In the genomic region with DNA sequence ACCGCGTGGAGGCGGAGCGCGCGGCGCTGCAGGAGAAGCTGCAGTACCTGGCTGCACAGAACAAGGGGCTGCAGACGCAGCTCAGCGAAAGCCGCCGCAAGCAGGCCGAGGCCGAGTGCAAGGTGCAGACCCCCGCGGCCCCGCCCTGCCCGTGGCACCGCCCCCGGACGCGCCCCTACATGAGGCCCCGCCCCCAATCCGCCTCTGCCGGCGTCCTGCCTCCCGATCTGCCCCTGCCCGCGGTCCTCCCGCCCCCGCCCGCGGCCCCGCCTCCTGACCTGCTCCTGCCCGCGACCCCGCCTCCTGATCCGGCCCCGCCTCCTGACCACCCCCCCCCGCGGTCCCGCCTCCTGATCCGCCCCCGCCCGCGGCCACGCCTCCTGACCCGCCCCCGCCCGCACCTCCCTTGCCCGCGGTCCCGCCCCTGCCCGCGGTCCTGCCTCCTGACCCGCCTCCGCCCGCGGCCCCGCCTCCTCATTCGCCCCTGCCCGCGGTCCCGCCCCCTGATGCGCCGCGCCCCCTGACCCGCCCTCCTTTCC, we compare ENCODE assay signal across 9 cellular contexts. TPM values are rescaled to one million over a fixed set of nuclear protein-coding genes. Genes with fewer than 3 reads are reported as not detected.
DNase-seq lines count a peak whose midpoint lies in the region; ATAC-seq, FAIRE-seq and TF ChIP-seq lines count a peak whose summit lies in the region.
"Had no signal": no experiment of that assay in that cellular context is flagged by ENCODE, and none has a peak within 500 bp of the region (broad histone marks: within the 10 kb centered on the region; RNA-seq: fewer than 3 reads in every experiment).

No MANE protein-coding gene starts in this region.

- intact Hi-C loops in activated B cell treated with CpG ODN at 0.5 μM for 24 hours (cut with micrococcal nuclease): no loop called here
- intact Hi-C loops in mammary epithelial cell (cut with micrococcal nuclease): no loop called here

- peak overlapping the region; percentile 64 for H3K4me3 Mint-ChIP-seq in activated B cell treated with CpG ODN at 0.5 μM for 24 hours

- H3K4me1 ChIP-seq in mammary epithelial cell (ENCODE audit: insufficient read depth, low read length): peaks cover 10% of the 10 kb centered on the region

- no peak overlapping the region for H3K27ac Mint-ChIP-seq in activated B cell treated with CpG ODN at 0.5 μM for 24 hours

- H3K9me3 ChIP-seq in mammary epithelial cell (replicated peaks; ENCODE audit: insufficient read depth, low read length): no peaks in the 10 kb centered on the region
- H3K9me3 ChIP-seq: neutrophil had no signal

- no peak for TF ChIP-seq POLR2A in GM12892 (IDR thresholded peaks at IDR 0.05; ENCODE audit: low read depth, low read length)

- DNase-seq in GM12892 (ENCODE audit: insufficient read length) (peak; percentile 82), activated B cell treated with CpG ODN at 0.5 μM for 24 hours (no peak), mammary epithelial cell (no peak), left lobe of liver (ENCODE audit: low spot score) (peak; percentile 48), HCEC 1CT (no peak), NCI-H2171 (lab: John Stamatoyannopoulos, UW) (no peak)
- peak; percentile 40 to 46 for DNase-seq in stimulated activated CD8-positive, alpha-beta memory T cell treated with anti-CD3 and anti-CD28 coated beads, Interleukin-15, amount 100 ng/mL, for 4 hours (ENCODE audit: low read depth in 2 of 2)

- dilution Hi-C loops in mammary epithelial cell (cut with HindIII; ENCODE audit: low sequenced_read_pairs): no loop called here

- H3K4me1 Mint-ChIP-seq in activated B cell treated with CpG ODN at 0.5 μM for 24 hours: peaks cover 21% of the 10 kb centered on the region

- H3K9me3 Mint-ChIP-seq in activated B cell treated with CpG ODN at 0.5 μM for 24 hours: no peaks in the 10 kb centered on the region

- peaks cover 23% of the 10 kb centered on the region for H3K27me3 Mint-ChIP-seq in activated B cell treated with CpG ODN at 0.5 μM for 24 hours

- peak overlapping the region in 1 of 3 experiments; percentile 30 for H3K4me3 ChIP-seq in mammary epithelial cell (replicated peaks in 1 of 3; ENCODE audit: insufficient read depth in 1 of 3, low read depth in 2 of 3, low read length in 3 of 3)

- H3K36me3 ChIP-seq in mammary epithelial cell (ENCODE audit: insufficient read depth, low read length): no peaks in the 10 kb centered on the region
- H3K36me3 ChIP-seq: neutrophil had no signal

- ATAC-seq in activated B cell treated with CpG ODN at 0.5 μM for 24 hours (ENCODE audit: low read depth): peak; percentile 68
- ATAC-seq in left lobe of liver: peak; percentile 31
- no peak for ATAC-seq in HG03196 (IDR thresholded peaks at IDR 0.05; ENCODE audit: unreplicated experiment)

- BruUV-seq in mammary epithelial cell (replicated peaks; lab: Mats Ljungman, UMichigan): no TSS peak

- no peaks in the 10 kb centered on the region for H3K79me2 ChIP-seq in mammary epithelial cell (ENCODE audit: insufficient read depth, low read length)

- H4K20me1 ChIP-seq in mammary epithelial cell (ENCODE audit: insufficient read depth, low read length): no peaks in the 10 kb centered on the region

- H3K9ac ChIP-seq in mammary epithelial cell (ENCODE audit: insufficient read depth, low read length): no peak overlapping the region

- FAIRE-seq in GM12892 (lab: Jason Lieb, UNC): peak; percentile 33

- no peaks in the 10 kb centered on the region for H3K36me3 Mint-ChIP-seq in activated B cell treated with CpG ODN at 0.5 μM for 24 hours (ENCODE audit: low read depth)

- TF ChIP-seq CTCF in activated B cell treated with CpG ODN at 0.5 μM for 24 hours (IDR thresholded peaks at IDR 0.05) (no peak), mammary epithelial cell (conservative IDR thresholded peaks at IDR 0.05 in 1 of 2, IDR thresholded peaks at IDR 0.05 in 1 of 2; ENCODE audit: extremely low read depth in 1 of 2, insufficient read depth in 1 of 2, low read depth in 1 of 2, low read length in 2 of 2) (no peak)

- no peak overlapping the region for H3K27ac ChIP-seq in mammary epithelial cell (ENCODE audit: insufficient read depth, low read depth, low read length)
- H3K27ac ChIP-seq: neutrophil had no signal

- peak overlapping the region; percentile 52 for H2AFZ ChIP-seq in mammary epithelial cell (ENCODE audit: low read depth, low read length)

- WGBS in mammary epithelial cell (ENCODE audit: low coverage, missing lambda C conversion rate): 0% methylated on average over 8 of the region's 67 CpGs

- no peaks in the 10 kb centered on the region for H3K27me3 ChIP-seq in mammary epithelial cell (ENCODE audit: insufficient read depth, low read length)

- in situ Hi-C loops in mammary epithelial cell (cut with MboI; ENCODE audit: low sequenced_read_pairs in 2 of 2): no loop called here

- POLR2A ChIA-PET in activated B cell treated with CpG ODN at 0.5 μM for 24 hours (lab: Charles Lee): interaction anchor here (1.4 kb wide), 1 partner anchor 35 kb away, joined by 4 read pairs; no protein-coding TSS in a partner anchor

- peak overlapping the region; percentile 71 for H3K4me2 ChIP-seq in mammary epithelial cell (ENCODE audit: insufficient read depth, low read depth, low read length)

- CTCF ChIA-PET in activated B cell treated with CpG ODN at 0.5 μM for 24 hours (lab: Charles Lee): interaction anchor here (1.3 kb wide), 1 partner anchor 10 kb away, joined by 3 read pairs; no protein-coding TSS in a partner anchor
- CTCF ChIA-PET in mammary epithelial cell (lab: Charles Lee; ENCODE audit: low non-redundant PET): no interaction called here

RNA-seq across cellular contexts. Expression of gene PRR36, which starts 11.7 kb away (rescaled TPM):
- not detected for polyA plus RNA-seq in GM12892 (2012; ENCODE audit: missing spikeins)
- total RNA-seq in activated B cell treated with CpG ODN at 0.5 μM for 24 hours (not detected in 2 replicates), mammary epithelial cell (under 1 TPM; under 0.01 to 0.12 TPM), left lobe of liver (0.15 TPM)
- 0.01 TPM for polyA plus RNA-seq in mammary epithelial cell
- not detected for polyA minus RNA-seq in mammary epithelial cell

RNA-seq across cellular contexts. Expression of gene LRRC8E, which starts 25.8 kb away (rescaled TPM):
- polyA plus RNA-seq in GM12892 (2012; ENCODE audit: missing spikeins): not detected
- total RNA-seq in activated B cell treated with CpG ODN at 0.5 μM for 24 hours (not detected in 2 replicates), mammary epithelial cell (10 to 100 TPM in 1 of 2 donors, 1 to 10 TPM in 1; 8.5 to 14.2 TPM), left lobe of liver (4.3 TPM)
- 6.5 TPM for polyA plus RNA-seq in mammary epithelial cell
- polyA minus RNA-seq in mammary epithelial cell: 11.8 TPM

RNA-seq across cellular contexts. Expression of gene EVI5L, which starts 32.5 kb away (rescaled TPM):
- polyA plus RNA-seq in GM12892 (2012; ENCODE audit: missing spikeins): 7.0 TPM
- 9.2 and 12.8 TPM in 2 replicates for total RNA-seq in activated B cell treated with CpG ODN at 0.5 μM for 24 hours
- 10 to 100 TPM; 15.2 to 17.5 TPM for total RNA-seq in mammary epithelial cell
- 6.8 TPM for polyA plus RNA-seq in mammary epithelial cell
- polyA minus RNA-seq in mammary epithelial cell: 26.1 TPM
- 4.8 TPM for total RNA-seq in left lobe of liver

RNA-seq across cellular contexts. Expression of gene MAP2K7, which starts 41.2 kb away (rescaled TPM):
- 10.2 TPM for polyA plus RNA-seq in GM12892 (2012; ENCODE audit: missing spikeins)
- total RNA-seq in activated B cell treated with CpG ODN at 0.5 μM for 24 hours (46.3 and 52.8 TPM in 2 replicates), mammary epithelial cell (10 to 100 TPM; 11.3 to 33.3 TPM), left lobe of liver (20.8 TPM)
- polyA plus RNA-seq in mammary epithelial cell: 10.7 TPM
- 4.9 TPM for polyA minus RNA-seq in mammary epithelial cell

RNA-seq across cellular contexts. Expression of gene TGFBR3L, which starts 52.1 kb away (rescaled TPM):
- not detected for polyA plus RNA-seq in GM12892 (2012; ENCODE audit: missing spikeins)
- not detected in 2 replicates for total RNA-seq in activated B cell treated with CpG ODN at 0.5 μM for 24 hours
- 1 to 10 TPM; 1.2 to 1.4 TPM for total RNA-seq in mammary epithelial cell
- 0.23 TPM for polyA plus RNA-seq in mammary epithelial cell
- not detected for polyA minus RNA-seq in mammary epithelial cell
- 3.4 TPM for total RNA-seq in left lobe of liver

Comparison
In these comparisons a context has a peak if more than half of its experiments do, and no peak if none do; other contexts are left out.
1. DNase-seq: peak in GM12892 (single experiment), left lobe of liver (single experiment) and stimulated activated CD8-positive, alpha-beta memory T cell treated with anti-CD3 and anti-CD28 coated beads, Interleukin-15, amount 100 ng/mL, for 4 hours (2 of 2); none in activated B cell treated with CpG ODN at 0.5 μM for 24 hours (single experiment), mammary epithelial cell (single experiment), HCEC 1CT (single experiment) and NCI-H2171 (single experiment).